ENCODE assay signal across 8 cellular contexts in the genomic region with DNA sequence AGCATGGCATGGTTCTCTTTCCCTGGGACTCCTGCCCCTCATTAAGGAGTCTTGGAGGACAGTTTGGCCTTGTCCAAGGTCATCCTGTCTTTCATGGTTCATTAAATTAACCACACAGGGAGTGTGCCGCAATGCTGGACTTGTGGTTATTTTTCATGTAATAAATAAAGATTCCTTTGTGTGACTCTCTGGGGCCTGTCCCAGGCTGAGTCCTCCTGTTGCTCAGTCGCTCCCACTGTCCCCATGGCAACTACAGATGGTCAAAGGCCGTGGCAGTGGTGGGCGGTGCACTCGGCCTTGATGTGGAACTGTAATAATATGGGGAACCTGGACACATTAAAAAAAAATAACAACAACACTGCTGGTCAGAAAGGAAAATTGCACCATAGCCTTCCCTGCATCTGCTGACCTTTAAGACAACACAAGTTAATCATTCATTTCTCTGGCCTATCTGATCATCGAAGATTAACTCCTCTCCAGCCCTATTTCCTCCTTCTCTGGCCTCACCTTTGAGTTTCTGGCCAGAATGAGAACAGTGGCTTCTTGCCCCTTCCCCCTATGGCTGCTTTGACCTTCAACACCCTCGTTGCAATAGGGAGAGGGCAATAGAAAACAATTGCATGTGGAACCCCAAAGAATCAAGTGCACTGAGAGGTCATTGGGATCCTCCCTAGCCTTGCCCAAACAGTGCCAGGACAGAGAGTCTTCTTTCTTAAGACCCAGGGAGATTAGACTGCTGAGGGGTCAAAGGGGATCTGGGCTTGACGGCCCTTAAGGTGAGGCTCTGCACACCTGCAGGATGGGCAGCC.
A peak's percentile ranks its signal among the peaks of the same experiment; 100 is the strongest.
DNase-seq lines count a peak whose midpoint lies in the region; ATAC-seq, FAIRE-seq and TF ChIP-seq lines count a peak whose summit lies in the region.

No MANE protein-coding gene starts in this region.

- H3K4me3 Mint-ChIP-seq in stimulated activated naive B cell treated with anti-CD40 and anti-IgM and Interleukin-4, amounts not matched to agents 10 μg/mL and 1 μg/mL and 100 μg/mL, for 72 hours: peak overlapping the region; percentile 23 to 26

- in situ Hi-C loops in astrocyte of the spinal cord (cut with HindIII; ENCODE audit: low sequenced_read_pairs): no loop called here

- H3K27me3 ChIP-seq in layer of hippocampus (ENCODE audit: control insufficient read depth, insufficient read depth, low read length): no peaks in the 10 kb centered on the region

- H3K9me3 Mint-ChIP-seq in stimulated activated naive B cell treated with anti-CD40 and anti-IgM and Interleukin-4, amounts not matched to agents 10 μg/mL and 1 μg/mL and 100 μg/mL, for 72 hours: no peaks in the 10 kb centered on the region

- peak; percentile 54 for DNase-seq in GM19239 (ENCODE audit: insufficient read length, low spot score)
- peak; percentile 76 for DNase-seq in astrocyte of the spinal cord (ENCODE audit: low read depth, low spot score)
- DNase-seq in stimulated activated naive B cell treated with anti-CD40 and anti-IgM and Interleukin-4, amounts not matched to agents 10 μg/mL and 1 μg/mL and 100 μg/mL, for 72 hours: no peak
- no peak for DNase-seq in DMS 273 treated with DMSO at 0.1 percent for 48 hours (lab: John Stamatoyannopoulos, UW)
- no peak for DNase-seq in HCEC 1CT
- DNase-seq in D341Med (ENCODE audit: low spot score): no peak
- DNase-seq in activated CD8-positive, alpha-beta memory T cell treated with anti-CD3 and anti-CD28 coated beads, Interleukin-2, amount 50 U/mL, for 4 hours: no peak

- peaks cover 2 to 5% of the 10 kb centered on the region in 2 donors for H3K36me3 Mint-ChIP-seq in stimulated activated naive B cell treated with anti-CD40 and anti-IgM and Interleukin-4, amounts not matched to agents 10 μg/mL and 1 μg/mL and 100 μg/mL, for 72 hours

- TF ChIP-seq CTCF in astrocyte of the spinal cord (IDR thresholded peaks at IDR 0.05; ENCODE audit: low read depth, low read length): no peak

- peak; percentile 34 to 52 for ATAC-seq in stimulated activated naive B cell treated with anti-CD40 and anti-IgM and Interleukin-4, amounts not matched to agents 10 μg/mL and 1 μg/mL and 100 μg/mL, for 72 hours (replicated peaks)

- no peak overlapping the region for H3K27ac Mint-ChIP-seq in stimulated activated naive B cell treated with anti-CD40 and anti-IgM and Interleukin-4, amounts not matched to agents 10 μg/mL and 1 μg/mL and 100 μg/mL, for 72 hours

- peaks cover 5 to 13% of the 10 kb centered on the region in 2 donors for H3K27me3 Mint-ChIP-seq in stimulated activated naive B cell treated with anti-CD40 and anti-IgM and Interleukin-4, amounts not matched to agents 10 μg/mL and 1 μg/mL and 100 μg/mL, for 72 hours

- H3K4me3 ChIP-seq in astrocyte of the spinal cord (ENCODE audit: low read depth, low read length): no peak overlapping the region

- peak; percentile 92 for FAIRE-seq in GM19239 (lab: Jason Lieb, UNC)

- peaks cover 13 to 31% of the 10 kb centered on the region in 2 donors for H3K4me1 Mint-ChIP-seq in stimulated activated naive B cell treated with anti-CD40 and anti-IgM and Interleukin-4, amounts not matched to agents 10 μg/mL and 1 μg/mL and 100 μg/mL, for 72 hours

- H3K27ac ChIP-seq in layer of hippocampus (ENCODE audit: low read depth, low read length): peak overlapping the region; percentile 83

Comparison
In these comparisons a context has a peak if more than half of its experiments do, and no peak if none do; other contexts are left out.
1. DNase-seq: peak in GM19239 (single experiment) and astrocyte of the spinal cord (single experiment); none in stimulated activated naive B cell treated with anti-CD40 and anti-IgM and Interleukin-4, amounts not matched to agents 10 μg/mL and 1 μg/mL and 100 μg/mL, for 72 hours (single experiment), DMS 273 treated with DMSO at 0.1 percent for 48 hours (single experiment), HCEC 1CT (single experiment), D341Med (single experiment) and activated CD8-positive, alpha-beta memory T cell treated with anti-CD3 and anti-CD28 coated beads, Interleukin-2, amount 50 U/mL, for 4 hours (single experiment).